18 cellular contexts compared by ENCODE assay signal in the genomic region with DNA sequence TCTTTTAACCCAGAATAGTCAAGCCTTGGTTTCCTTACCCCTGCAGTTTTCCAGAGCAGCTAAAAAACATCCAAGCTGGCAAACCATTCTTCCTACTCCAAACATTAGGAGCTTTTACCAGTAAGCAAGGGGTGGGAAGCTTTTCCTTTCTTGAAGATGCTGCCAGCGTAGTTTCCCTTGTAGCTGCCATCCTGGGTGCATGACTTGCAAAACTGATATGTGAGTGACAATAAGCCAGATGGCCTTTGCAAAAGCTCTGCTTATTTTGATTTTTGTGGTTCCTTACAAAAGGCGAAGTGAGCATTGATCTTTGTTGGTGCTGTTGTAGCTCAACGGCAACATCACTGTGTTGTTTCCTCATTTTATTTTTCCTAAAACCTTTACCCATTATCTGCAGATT.
DNase-seq lines count a peak whose midpoint lies in the region; ATAC-seq and TF ChIP-seq lines count a peak whose summit lies in the region.
"Had no signal": no experiment of that assay in that cellular context is flagged by ENCODE, and none has a peak within 500 bp of the region (broad histone marks: within the 10 kb centered on the region; RNA-seq: fewer than 3 reads in every experiment).

No MANE protein-coding gene starts in this region.

- H3K36me3 ChIP-seq in heart right ventricle (peaks cover 0 to 31% (median 0%) of the 10 kb centered on the region in 9 donors), mucosa of rectum (ENCODE audit: control insufficient read depth in 2 of 2, insufficient read depth in 2 of 2, low read length in 2 of 2) (peaks cover 3 to 6% of the 10 kb centered on the region in 2 donors), upper lobe of right lung (no peaks in the 10 kb centered on the region)

- peak overlapping the region in 9 of 10 donors; percentile 61 to 83 (median 78) for H3K27ac ChIP-seq in heart right ventricle
- H3K27ac ChIP-seq in mucosa of rectum (ENCODE audit: low read depth in 2 of 2, low read length in 2 of 2) = peak overlapping the region; percentile 78 to 79
- peak overlapping the region; percentile 56 for H3K27ac ChIP-seq in upper lobe of right lung
- H3K27ac ChIP-seq: hepatocyte, vagina had no signal

- WGBS in heart right ventricle, 2 donors = 68 to 73% methylated on average over 3 of the region's 3 CpGs

- peak overlapping the region in 1 of 2 donors; percentile 56 for H3K9ac ChIP-seq in mucosa of rectum (ENCODE audit: low read depth in 1 of 2, low read length in 2 of 2)

- no peak for DNase-seq in heart right ventricle
- no peak for DNase-seq in cardiac septum (ENCODE audit: low spot score)
- DNase-seq in cerebellar cortex (ENCODE audit: low spot score) = peak; percentile 23
- no peak for DNase-seq in upper lobe of right lung
- DNase-seq in GF-D8 (lab: John Stamatoyannopoulos, UW) = no peak
- DNase-seq in left colon = no peak
- DNase-seq: activated CD4-positive, alpha-beta memory T cell treated with anti-CD3 and anti-CD28 coated beads for 36 hours; activated naive CD8-positive, alpha-beta T cell treated with anti-CD3 and anti-CD28 coated beads for 36 hours; activated T-cell treated with anti-CD3 and anti-CD28 coated beads, Interleukin-2, amount 50 U/mL, for 24 hours; NCI-H2029; NCI-H526 treated with DMSO at 0.1 percent for 48 hours; spleen; stimulated activated naive B cell treated with anti-CD40 and anti-IgM and Interleukin-4, amounts not matched to agents 10 μg/mL and 1 μg/mL and 100 μg/mL, for 72 hours; SW 1271 had no signal

- H3K4me3 ChIP-seq in heart right ventricle (peak overlapping the region in 1 of 10 donors; percentile 4), mucosa of rectum (ENCODE audit: low read length in 2 of 2) (peak overlapping the region in 1 of 2 donors; percentile 17), upper lobe of right lung (no peak overlapping the region)
- H3K4me3 ChIP-seq: hepatocyte, spleen, vagina had no signal

- peaks cover 10 to 87% (median 57%) of the 10 kb centered on the region in 9 donors for H3K4me1 ChIP-seq in heart right ventricle
- peaks cover 22 to 33% of the 10 kb centered on the region in 2 donors for H3K4me1 ChIP-seq in mucosa of rectum (ENCODE audit: control insufficient read depth in 2 of 2, insufficient read depth in 2 of 2, low read length in 2 of 2)
- H3K4me1 ChIP-seq in upper lobe of right lung = peaks cover 53% of the 10 kb centered on the region

- H3K9me3 ChIP-seq in heart right ventricle = no peaks in the 10 kb centered on the region
- no peaks in the 10 kb centered on the region for H3K9me3 ChIP-seq in mucosa of rectum (ENCODE audit: control insufficient read depth in 2 of 2, low read length in 2 of 2)
- H3K9me3 ChIP-seq in upper lobe of right lung = no peaks in the 10 kb centered on the region
- H3K9me3 ChIP-seq: spleen, vagina had no signal

- TF ChIP-seq CTCF in heart right ventricle (IDR thresholded peaks at IDR 0.05) (no peak), upper lobe of right lung (IDR thresholded peaks at IDR 0.05) (no peak)

- no peaks in the 10 kb centered on the region for H3K27me3 ChIP-seq in heart right ventricle
- H3K27me3 ChIP-seq in mucosa of rectum (ENCODE audit: control insufficient read depth in 2 of 2, insufficient read depth in 2 of 2, low read length in 2 of 2) = no peaks in the 10 kb centered on the region
- no peaks in the 10 kb centered on the region for H3K27me3 ChIP-seq in upper lobe of right lung
- H3K27me3 ChIP-seq: hepatocyte, vagina had no signal

- ATAC-seq in heart right ventricle = peak in 3 of 8 donors; percentile 1 to 3 (median 2)
- ATAC-seq in upper lobe of right lung = no peak
- ATAC-seq in GM18511 (IDR thresholded peaks at IDR 0.05; ENCODE audit: unreplicated experiment) = no peak
- ATAC-seq in left colon = no peak
- ATAC-seq: stimulated activated naive B cell treated with anti-CD40 and anti-IgM and Interleukin-4, amounts not matched to agents 10 μg/mL and 1 μg/mL and 100 μg/mL, for 72 hours had no signal

- intact Hi-C loops in heart right ventricle (cut with DNase I) (no loop called here), cardiac septum (cut with DNase I) (no loop called here), upper lobe of right lung (cut with DNase I) (no loop called here), left colon (cut with DNase I, micrococcal nuclease) (no loop called here)
